In the genomic region with DNA sequence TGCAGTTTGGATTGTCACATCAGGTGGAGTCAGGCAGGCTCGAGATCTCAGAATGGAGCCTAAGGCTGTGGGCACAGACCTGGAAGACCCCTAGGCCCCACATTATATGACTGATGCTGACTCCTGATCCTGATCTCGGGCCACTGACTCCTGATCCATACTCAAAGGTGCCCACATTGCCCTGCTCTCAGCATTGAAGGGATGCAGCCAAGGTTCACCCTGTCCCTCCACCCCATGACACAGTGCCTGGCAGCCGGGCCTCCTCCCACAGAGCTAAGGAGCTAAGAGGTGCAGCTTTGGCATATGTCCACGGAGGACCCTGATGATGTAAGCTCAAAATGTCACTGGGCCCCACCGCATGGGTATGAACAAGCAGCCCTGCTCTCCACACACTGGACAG, we compare ENCODE assay signal across 17 cellular contexts. TPM values are rescaled to one million over a fixed set of nuclear protein-coding genes. Genes with fewer than 3 reads are reported as not detected.
DNase-seq lines count a peak whose midpoint lies in the region; TF ChIP-seq lines count a peak whose summit lies in the region.
"Had no signal": no experiment of that assay in that cellular context is flagged by ENCODE, and none has a peak within 500 bp of the region (broad histone marks: within the 10 kb centered on the region; RNA-seq: fewer than 3 reads in every experiment).

No MANE protein-coding gene starts in this region.

- TF ChIP-seq POLR2A in esophagus muscularis mucosa (IDR thresholded peaks at IDR 0.05; ENCODE audit: low read depth): no peak

- no peaks in the 10 kb centered on the region for H3K36me3 ChIP-seq in esophagus muscularis mucosa

- H3K9me3 ChIP-seq in H9 (ENCODE audit: control insufficient read depth, low read depth, low read length): no peaks in the 10 kb centered on the region
- H3K9me3 ChIP-seq in esophagus muscularis mucosa: no peaks in the 10 kb centered on the region

- H3K36me3 Mint-ChIP-seq in H9 (ENCODE audit: insufficient read depth in 1 of 3, low read depth in 3 of 3): no peaks in the 10 kb centered on the region
- H3K36me3 Mint-ChIP-seq: CD4-positive, alpha-beta memory T cell had no signal

- no peak for TF ChIP-seq EP300 in esophagus muscularis mucosa (IDR thresholded peaks at IDR 0.05)

- intact Hi-C loops in esophagus muscularis mucosa (cut with DNase I): no loop called here
- intact Hi-C loops in posterior vena cava (cut with DNase I): no loop called here

- no peak overlapping the region for H2AK5ac ChIP-seq in H9 (ENCODE audit: insufficient read length, low read length)

- H3K9me3 Mint-ChIP-seq in H9: no peaks in the 10 kb centered on the region

- H4K8ac ChIP-seq in H9 (replicated peaks; ENCODE audit: insufficient read length, low read depth, low read length): no peak overlapping the region

- H2BK20ac ChIP-seq in H9 (ENCODE audit: low read depth, low read length, poor library complexity, severe bottlenecking): no peak overlapping the region

- H2AFZ ChIP-seq in H9 (ENCODE audit: low read length): no peak overlapping the region
- H2AFZ ChIP-seq: GM23338 had no signal

- no peak overlapping the region for H4K91ac ChIP-seq in H9 (ENCODE audit: insufficient read length, low read depth, low read length)

- no peak overlapping the region for H2BK5ac ChIP-seq in H9 (ENCODE audit: insufficient read length, low read length)

- peaks cover 3 to 5% of the 10 kb centered on the region in 2 experiments for H3K4me1 Mint-ChIP-seq in H9
- H3K4me1 Mint-ChIP-seq: CD4-positive, alpha-beta memory T cell; GM23338 had no signal

- no CpG with 5 or more reads among the region's 5 CpGs for WGBS in H9 (ENCODE audit: extremely low coverage, insufficient read length, low lambda C conversion rate)
- WGBS in esophagus muscularis mucosa: 84% methylated on average over 5 of the region's 5 CpGs

- H3K27me3 ChIP-seq in H9 (ENCODE audit: insufficient read depth, low read length) (no peaks in the 10 kb centered on the region), esophagus muscularis mucosa (peaks cover 0 to 36% (median 0%) of the 10 kb centered on the region in 4 donors)

- H4K20me1 ChIP-seq in H9 (ENCODE audit: control insufficient read depth, insufficient read depth, insufficient read length): no peaks in the 10 kb centered on the region

- DNase-seq in H9: no peak
- DNase-seq in esophagus muscularis mucosa (ENCODE audit: extremely low spot score): peak; percentile 68
- DNase-seq in posterior vena cava (ENCODE audit: low spot score): peak; percentile 66
- no peak for DNase-seq in SW480 (ENCODE audit: low spot score)
- DNase-seq in retina: no peak
- DNase-seq in kidney tubule cell (ENCODE audit: low spot score): no peak
- DNase-seq: C1 segment of cervical spinal cord; Calu3; CD4-positive, alpha-beta memory T cell; COR-L47; DMS53; DMS79 treated with DMSO at 0.1 percent for 48 hours; GF-D8 had no signal

- H2BK12ac ChIP-seq in H9 (ENCODE audit: insufficient read length, low read depth, low read length): no peak overlapping the region

- no peak overlapping the region for H3K23ac ChIP-seq in H9 (ENCODE audit: insufficient read length, low read depth, low read length)

- no peak overlapping the region for H2BK15ac ChIP-seq in H9 (ENCODE audit: low read depth, low read length)

- peak overlapping the region; percentile 39; the same call in 1 of the 2 replicates for H3K14ac ChIP-seq in H9 (ENCODE audit: insufficient read depth, low read length)

- no peak overlapping the region for H3T11ph ChIP-seq in H9 (ENCODE audit: low read length)

- H3K27ac ChIP-seq in H9 (ENCODE audit: insufficient read length, low read depth, low read length) (no peak overlapping the region), esophagus muscularis mucosa (replicated peaks in 1 of 4) (no peak overlapping the region)

- H3K27ac Mint-ChIP-seq in H9: no peak overlapping the region; a peak in 1 of 7 replicates
- H3K27ac Mint-ChIP-seq: CD4-positive, alpha-beta memory T cell; GM23338 had no signal

- no peak overlapping the region for H3K4ac ChIP-seq in H9 (ENCODE audit: low read depth, low read length)

- no peaks in the 10 kb centered on the region for H3K23me2 ChIP-seq in H9 (ENCODE audit: insufficient read length, low read depth, low read length, poor library complexity, severe bottlenecking)

- no peak overlapping the region for H3K4me3 Mint-ChIP-seq in H9
- H3K4me3 Mint-ChIP-seq: CD4-positive, alpha-beta memory T cell; GM23338 had no signal

- no peak overlapping the region for H3K4me3 ChIP-seq in esophagus muscularis mucosa
- H3K4me3 ChIP-seq: GM23338 had no signal

- no peak overlapping the region for H3K56ac ChIP-seq in H9 (ENCODE audit: insufficient read length, low read depth, low read length)

- H3K79me1 ChIP-seq in H9 (ENCODE audit: insufficient read depth, low read depth, low read length, poor library complexity, severe bottlenecking): no peaks in the 10 kb centered on the region

- H3K27me3 Mint-ChIP-seq in H9 (ENCODE audit: low read depth): no peaks in the 10 kb centered on the region
- H3K27me3 Mint-ChIP-seq: CD4-positive, alpha-beta memory T cell had no signal

- H4K5ac ChIP-seq in H9 (ENCODE audit: insufficient read length, low read depth, low read length): no peak overlapping the region

- no peak overlapping the region for H3K4me2 ChIP-seq in H9 (ENCODE audit: insufficient read depth, insufficient read length, low read length)
- H3K4me2 ChIP-seq: GM23338 had no signal

- TF ChIP-seq CTCF in H9 (conservative IDR thresholded peaks at IDR 0.05): no peak
- no peak for TF ChIP-seq CTCF in esophagus muscularis mucosa (IDR thresholded peaks at IDR 0.05)

- no peak overlapping the region for H3K9ac ChIP-seq in H9 (ENCODE audit: extremely low read depth, insufficient read length, low read length)

- no peak overlapping the region for H2BK120ac ChIP-seq in H9 (ENCODE audit: low read depth, low read length, poor library complexity, severe bottlenecking)

- H3K79me2 ChIP-seq in H9 (ENCODE audit: insufficient read depth, low read length): no peaks in the 10 kb centered on the region

- no peak overlapping the region for H3K18ac ChIP-seq in H9 (ENCODE audit: insufficient read length, low read depth, low read length)

- H3K4me1 ChIP-seq in H9 (ENCODE audit: insufficient read depth, low read length) (peaks cover 2% of the 10 kb centered on the region; the same call in 1 of the 2 replicates), esophagus muscularis mucosa (no peaks in the 10 kb centered on the region)

RNA-seq across cellular contexts. Expression of gene TCERG1L, which starts 36.6 kb away (rescaled TPM):
- total RNA-seq in H9 (2021) (3.3 and 3.5 TPM in 2 replicates), esophagus muscularis mucosa (not detected), posterior vena cava (not detected)
- total RNA-seq: A172; Calu3; CD4-positive, alpha-beta memory T cell; Daoy; G401 had no signal

Comparison
In these comparisons a context has a peak if more than half of its experiments do, and no peak if none do; other contexts are left out.
1. DNase-seq: peak in esophagus muscularis mucosa (single experiment) and posterior vena cava (single experiment); none in H9 (single experiment), SW480 (single experiment), retina (single experiment) and kidney tubule cell (single experiment).